25 cellular contexts compared by ENCODE assay signal in the genomic region with DNA sequence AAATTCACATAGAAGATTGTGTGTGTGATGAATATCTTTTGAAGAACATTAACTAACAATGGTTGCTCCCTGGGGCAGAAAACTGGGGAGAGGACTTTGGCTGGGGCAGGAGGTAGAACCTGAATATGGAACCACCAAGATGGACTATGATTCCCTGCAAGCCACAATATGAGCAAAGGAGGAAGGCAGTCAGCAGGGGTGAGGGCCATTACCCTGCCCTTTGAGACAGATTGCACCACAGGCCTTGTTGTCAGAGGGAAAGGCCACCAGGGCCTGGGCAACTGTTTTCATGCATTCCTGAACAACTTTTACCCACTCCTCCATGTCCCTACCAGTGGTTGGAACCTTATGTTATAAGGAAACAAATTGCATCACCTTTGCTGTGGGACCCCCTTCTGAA.
"Had no signal": no experiment of that assay in that cellular context is flagged by ENCODE, and none has a peak within 500 bp of the region (broad histone marks: within the 10 kb centered on the region; RNA-seq: fewer than 3 reads in every experiment).

No MANE protein-coding gene starts in this region.

- ATAC-seq: esophagus mucosa, gastrocnemius medialis, heart right ventricle, left cardiac atrium, lower lobe of right lung, mucosa of descending colon had no signal

- H3K27me3 ChIP-seq: dorsolateral prefrontal cortex, esophagus squamous epithelium, gastrocnemius medialis, heart right ventricle had no signal

- DNase-seq: dermis blood vessel endothelial cell; dorsolateral prefrontal cortex; effector CD4-positive, alpha-beta T cell; effector memory CD4-positive, alpha-beta T cell; erythroblast; esophagus squamous epithelium; foreskin fibroblast; foreskin melanocyte; gastrocnemius medialis; glutamatergic neuron; head of caudate nucleus; heart right ventricle; hippocampal formation; left cardiac atrium; left ventricle myocardium inferior; lower lobe of right lung; mesenchymal stem cell; mucosa of descending colon; naive B cell had no signal

- H3K4me1 ChIP-seq: esophagus squamous epithelium, gastrocnemius medialis, heart right ventricle, left ventricle myocardium inferior, lower lobe of right lung had no signal

- H3K4me3 ChIP-seq: coronary artery, dorsolateral prefrontal cortex, esophagus squamous epithelium, gastrocnemius medialis, heart right ventricle, left ventricle myocardium inferior, lower lobe of right lung, mucosa of descending colon had no signal

- FAIRE-seq: colon, islet of Langerhans, keratinocyte had no signal

- H3K9me3 ChIP-seq: esophagus squamous epithelium, gastrocnemius medialis, left ventricle myocardium inferior, lower lobe of right lung, mucosa of descending colon had no signal

- H3K36me3 ChIP-seq: esophagus squamous epithelium, gastrocnemius medialis, heart right ventricle, left ventricle myocardium inferior, lower lobe of right lung had no signal

- H3K27ac ChIP-seq: coronary artery, dorsolateral prefrontal cortex, epithelial cell of prostate, esophagus squamous epithelium, gastrocnemius medialis, heart right ventricle, left ventricle myocardium inferior, lower lobe of right lung had no signal
